8 cellular contexts compared by ENCODE assay signal in genomic region chr6:27809939-27810767, GRCh38.
DNase-seq lines count a peak whose midpoint lies in the region; ATAC-seq and TF ChIP-seq lines count a peak whose summit lies in the region.

No MANE protein-coding gene starts in this region.

- ATAC-seq in GM18870 (IDR thresholded peaks at IDR 0.05; ENCODE audit: unreplicated experiment) (peak; percentile 25), HG03196 (IDR thresholded peaks at IDR 0.05; ENCODE audit: unreplicated experiment) (peak; percentile 23)

- intact Hi-C loops in colonic mucosa (cut with DNase I), result no loop called here

- H3K27ac ChIP-seq in colonic mucosa (peak overlapping the region; percentile 96), layer of hippocampus (ENCODE audit: low read depth, low read length) (peak overlapping the region; percentile 54)

- TF ChIP-seq CTCF in colonic mucosa (IDR thresholded peaks at IDR 0.05), result no peak

- no peaks in the 10 kb centered on the region for H3K9me3 ChIP-seq in colonic mucosa

- DNase-seq in AG08396 (ENCODE audit: low spot score), result peak; percentile 86
- DNase-seq in NCI-H446 treated with DMSO at 0.1 percent for 48 hours (lab: John Stamatoyannopoulos, UW), result peak; percentile 80
- peak; percentile 74 for DNase-seq in activated CD4-positive, CD25-positive, alpha-beta regulatory T cell treated with anti-CD3 and anti-CD28 coated beads, Interleukin-2, amount 50 U/mL, for 72 hours
- DNase-seq in colonic mucosa, result peak; percentile 92
- peak; percentile 63 to 68 for DNase-seq in stimulated activated CD4-positive, alpha-beta T cell treated with anti-CD3 and anti-CD28 coated beads, Interleukin-2, amount 100 ng/mL, for 24 hours

- H3K4me1 ChIP-seq in colonic mucosa, result peaks cover 3% of the 10 kb centered on the region

- no peaks in the 10 kb centered on the region for H3K36me3 ChIP-seq in colonic mucosa

- peak overlapping the region; percentile 46 for H3K4me3 ChIP-seq in colonic mucosa

- peak overlapping the region; percentile 88 to 96 for H3K9ac ChIP-seq in colonic mucosa (ENCODE audit: low read depth in 2 of 2, low read length in 2 of 2)

- H3K27me3 ChIP-seq in colonic mucosa (no peaks in the 10 kb centered on the region), layer of hippocampus (ENCODE audit: control insufficient read depth, insufficient read depth, low read length) (peaks cover 19% of the 10 kb centered on the region)

Comparison
In these comparisons a context has a peak if more than half of its experiments do, and no peak if none do; other contexts are left out.
1. Peak in every context shown above with its lines: DNase-seq, ATAC-seq, H3K4me3 ChIP-seq and H3K27ac ChIP-seq.